Comparison of ENCODE assay signal across 12 cellular contexts in the genomic region with DNA sequence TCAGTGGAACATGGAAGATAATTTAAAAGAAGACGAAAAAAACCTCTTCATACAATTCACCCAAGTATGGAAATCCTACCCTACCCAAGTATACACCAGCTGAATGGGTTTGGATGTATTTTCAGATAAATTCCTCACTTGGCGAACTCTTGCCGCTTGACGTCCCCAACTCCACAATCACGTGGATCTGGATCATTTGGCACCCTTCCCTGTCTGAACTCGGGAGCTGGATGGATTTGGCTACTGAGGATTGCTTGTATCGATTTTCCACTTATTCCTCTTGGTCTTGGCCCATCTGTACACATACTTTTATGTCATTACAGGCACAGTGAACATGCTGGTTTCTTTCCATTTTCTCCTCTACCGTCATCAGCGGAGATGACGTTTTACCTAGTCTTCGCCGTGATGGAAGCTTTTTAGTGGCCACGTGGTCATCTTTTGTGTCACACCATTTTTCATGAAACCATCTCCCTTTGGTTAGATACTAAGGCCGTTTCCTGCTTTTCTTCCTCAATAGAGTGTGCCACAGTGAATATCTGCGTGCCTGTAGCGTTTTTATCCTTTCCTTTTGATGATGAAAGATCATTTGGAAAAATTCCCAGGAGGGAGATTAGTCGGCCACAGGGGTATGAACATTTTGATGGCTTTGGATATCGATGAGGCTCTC. TPM values are rescaled to one million over a fixed set of nuclear protein-coding genes. Genes with fewer than 3 reads are reported as not detected.
DNase-seq lines count a peak whose midpoint lies in the region; ATAC-seq and TF ChIP-seq lines count a peak whose summit lies in the region.
"Had no signal": no experiment of that assay in that cellular context is flagged by ENCODE, and none has a peak within 500 bp of the region (broad histone marks: within the 10 kb centered on the region; RNA-seq: fewer than 3 reads in every experiment).

No MANE protein-coding gene starts in this region.

- H3K9me3 Mint-ChIP-seq in CD14-positive monocyte (no peaks in the 10 kb centered on the region), nephron progenitor cell (no peaks in the 10 kb centered on the region)
- H3K9me3 Mint-ChIP-seq: activated naive CD8-positive, alpha-beta T cell treated with anti-CD3 and anti-CD28 coated beads, Interleukin-2, amount 50 U/mL, for 24 hours; T-helper 2 cell treated with Interferon-gamma antibody and Interleukin-4, amounts not matched to agents 5 μg/mL and 100 μg/mL, for 36 hours had no signal

- H3K27ac ChIP-seq in ectodermal cell (ENCODE audit: insufficient read depth, low read depth, low read length, poor library complexity, severe bottlenecking), result peak overlapping the region; percentile 30
- H3K27ac ChIP-seq: foreskin keratinocyte had no signal

- H3K36me3 Mint-ChIP-seq in CD14-positive monocyte (peaks cover 33 to 51% of the 10 kb centered on the region in 2 donors), nephron progenitor cell (ENCODE audit: low read depth) (no peaks in the 10 kb centered on the region)

- H3K36me3 ChIP-seq in ectodermal cell (ENCODE audit: control insufficient read depth, insufficient read depth, low read length), result no peaks in the 10 kb centered on the region

- no peaks in the 10 kb centered on the region for H3K9me3 ChIP-seq in ectodermal cell (ENCODE audit: control insufficient read depth, low read length)

- peaks cover 21% of the 10 kb centered on the region for H3K4me1 ChIP-seq in ectodermal cell (ENCODE audit: control insufficient read depth, insufficient read depth, low read length)

- H3K27me3 Mint-ChIP-seq in CD14-positive monocyte (ENCODE audit: low read depth in 3 of 3), result peaks cover 0 to 4% (median 1%) of the 10 kb centered on the region in 3 donors
- peaks cover 9% of the 10 kb centered on the region for H3K27me3 Mint-ChIP-seq in nephron progenitor cell (ENCODE audit: low read depth, poor library complexity)
- H3K27me3 Mint-ChIP-seq: activated naive CD8-positive, alpha-beta T cell treated with anti-CD3 and anti-CD28 coated beads, Interleukin-2, amount 50 U/mL, for 24 hours had no signal

- 96% methylated on average over 17 to 18 of the region's 18 CpGs for WGBS in ectodermal cell, 2 experiments

- TF ChIP-seq CTCF in CD14-positive monocyte (IDR thresholded peaks at IDR 0.05) (no peak), nephron progenitor cell (IDR thresholded peaks at IDR 0.05) (no peak)

- in situ Hi-C loops in ACHN (cut with HindIII; ENCODE audit: low pct_ligation_motif_present, low pct_unique_long_range_greater_than_20kb, low sequenced_read_pairs), result no loop called here

- intact Hi-C loops in CD14-positive monocyte (cut with micrococcal nuclease), result no loop called here

- no peak overlapping the region for H3K4me3 ChIP-seq in ectodermal cell (ENCODE audit: insufficient read depth, low read depth, low read length)

- H3K4me3 Mint-ChIP-seq in CD14-positive monocyte (no peak overlapping the region), nephron progenitor cell (no peak overlapping the region)
- H3K4me3 Mint-ChIP-seq: activated naive CD8-positive, alpha-beta T cell treated with anti-CD3 and anti-CD28 coated beads, Interleukin-2, amount 50 U/mL, for 24 hours; T-helper 2 cell treated with Interferon-gamma antibody and Interleukin-4, amounts not matched to agents 5 μg/mL and 100 μg/mL, for 36 hours had no signal

- DNase-seq in CD14-positive monocyte (ENCODE audit: low spot score), result peak; percentile 27
- peak; percentile 17 for DNase-seq in NCI-H2171 (lab: John Stamatoyannopoulos, UW)
- no peak for DNase-seq in nephron progenitor cell
- DNase-seq in ACHN, result no peak
- DNase-seq in NCI-H748 (lab: John Stamatoyannopoulos, UW; ENCODE audit: unreplicated experiment), result no peak
- no peak for DNase-seq in Ammon's horn (ENCODE audit: low spot score)
- DNase-seq: activated naive CD8-positive, alpha-beta T cell treated with anti-CD3 and anti-CD28 coated beads, Interleukin-2, amount 50 U/mL, for 24 hours; foreskin keratinocyte; stimulated activated CD4-positive, alpha-beta T cell treated with anti-CD3 and anti-CD28 coated beads, Interleukin-12 subunit alpha, Interleukin-12 subunit beta, amount 100 ng/mL, for 4 hours had no signal

- H3K27me3 ChIP-seq in ectodermal cell (ENCODE audit: control insufficient read depth, insufficient read depth, low read length, poor library complexity, severe bottlenecking), result no peaks in the 10 kb centered on the region
- H3K27me3 ChIP-seq: foreskin keratinocyte had no signal

- H3K27ac Mint-ChIP-seq in CD14-positive monocyte (peak overlapping the region; percentile 27 to 76 (median 45)), nephron progenitor cell (peak overlapping the region; percentile 94)
- H3K27ac Mint-ChIP-seq: activated naive CD8-positive, alpha-beta T cell treated with anti-CD3 and anti-CD28 coated beads, Interleukin-2, amount 50 U/mL, for 24 hours; T-helper 2 cell treated with Interferon-gamma antibody and Interleukin-4, amounts not matched to agents 5 μg/mL and 100 μg/mL, for 36 hours had no signal

- no peak for ATAC-seq in GM19463 (IDR thresholded peaks at IDR 0.05; ENCODE audit: unreplicated experiment)
- ATAC-seq: activated naive CD8-positive, alpha-beta T cell treated with anti-CD3 and anti-CD28 coated beads, Interleukin-2, amount 50 U/mL, for 24 hours; foreskin keratinocyte had no signal

- peaks cover 87% of the 10 kb centered on the region for H3K4me1 Mint-ChIP-seq in CD14-positive monocyte
- H3K4me1 Mint-ChIP-seq in nephron progenitor cell, result peaks cover 72% of the 10 kb centered on the region

RNA-seq across cellular contexts. Expression of gene CMIP, which starts 47.0 kb away (rescaled TPM):
- under 1 TPM; 0.85 to 0.93 TPM for polyA plus RNA-seq in CD14-positive monocyte
- polyA plus RNA-seq in ectodermal cell (2013, experiment 1 of 4), result 45.9 TPM
- polyA plus RNA-seq in ectodermal cell (2013, experiment 2 of 4), result 55.6 TPM
- 35.3 TPM for polyA plus RNA-seq in ectodermal cell (2013, experiment 3 of 4)
- 40.9 TPM for polyA plus RNA-seq in ectodermal cell (2013, experiment 4 of 4)

Comparison
In these comparisons a context has a peak if more than half of its experiments do, and no peak if none do; other contexts are left out.
1. DNase-seq: peak in CD14-positive monocyte (single experiment) and NCI-H2171 (single experiment); none in nephron progenitor cell (single experiment), ACHN (single experiment), NCI-H748 (single experiment) and Ammon's horn (single experiment).